ENCODE assay signal across 16 cellular contexts in genomic region chr2:98710709-98711108, GRCh38. TPM values are rescaled to one million over a fixed set of nuclear protein-coding genes. Genes with fewer than 3 reads are reported as not detected.
DNase-seq lines count a peak whose midpoint lies in the region; ATAC-seq, FAIRE-seq and TF ChIP-seq lines count a peak whose summit lies in the region.
"Had no signal": no experiment of that assay in that cellular context is flagged by ENCODE, and none has a peak within 500 bp of the region (broad histone marks: within the 10 kb centered on the region; RNA-seq: fewer than 3 reads in every experiment).

No MANE protein-coding gene starts in this region.

- TF ChIP-seq POLR2A in upper lobe of left lung (IDR thresholded peaks at IDR 0.05): no peak

- no peak overlapping the region for H3K4me2 ChIP-seq in Karpas-422 (ENCODE audit: low read depth, low read length, poor library complexity, severe bottlenecking)

- no peaks in the 10 kb centered on the region for H4K20me1 ChIP-seq in Karpas-422 (ENCODE audit: insufficient read depth, low read depth, low read length)

- no peak overlapping the region for H3K27ac ChIP-seq in Karpas-422 (ENCODE audit: low read length)
- peak overlapping the region; percentile 76 for H3K27ac ChIP-seq in neutrophil
- no peak overlapping the region for H3K27ac ChIP-seq in upper lobe of left lung
- H3K27ac ChIP-seq: Peyer's patch had no signal

- no peak for FAIRE-seq in HTR-8/SVneo (lab: Jason Lieb, UNC)
- FAIRE-seq: keratinocyte had no signal

- no peak for DNase-seq in activated T-cell treated with anti-CD3 and anti-CD28 coated beads, Interleukin-2, amount 50 U/mL, for 24 hours
- no peak for DNase-seq in activated T-cell treated with anti-CD3 and anti-CD28 coated beads for 4 hours
- DNase-seq in Karpas-422: peak; percentile 37
- no peak for DNase-seq in OCI-M2 (lab: John Stamatoyannopoulos, UW; ENCODE audit: unreplicated experiment)
- DNase-seq in HTR-8/SVneo (ENCODE audit: insufficient read length, low spot score): no peak
- DNase-seq in upper lobe of left lung: no peak
- DNase-seq: activated CD8-positive, alpha-beta memory T cell treated with anti-CD3 and anti-CD28 coated beads for 24 hours; H9; IMR-90; NCI-H187; NCI-H510A treated with DMSO at 0.1 percent for 48 hours; Peyer's patch had no signal

- H3K27ac Mint-ChIP-seq in activated T-cell treated with anti-CD3 and anti-CD28 coated beads, Interleukin-2, amount 50 U/mL, for 24 hours: peak overlapping the region; percentile 72
- H3K27ac Mint-ChIP-seq in activated T-helper 17 cell treated with anti-CD3 and anti-CD28 coated beads, Interleukin-2, amount 50 U/mL, for 72 hours: peak overlapping the region; percentile 61
- H3K27ac Mint-ChIP-seq: H9, mesothelial cell of epicardium had no signal

- no peaks in the 10 kb centered on the region for H3K9me3 Mint-ChIP-seq in activated T-cell treated with anti-CD3 and anti-CD28 coated beads, Interleukin-2, amount 50 U/mL, for 24 hours
- no peaks in the 10 kb centered on the region for H3K9me3 Mint-ChIP-seq in activated T-helper 17 cell treated with anti-CD3 and anti-CD28 coated beads, Interleukin-2, amount 50 U/mL, for 72 hours
- H3K9me3 Mint-ChIP-seq: H9, mesothelial cell of epicardium had no signal

- H3K9me3 ChIP-seq in Karpas-422 (ENCODE audit: low read length): no peaks in the 10 kb centered on the region
- no peaks in the 10 kb centered on the region for H3K9me3 ChIP-seq in neutrophil
- no peaks in the 10 kb centered on the region for H3K9me3 ChIP-seq in upper lobe of left lung
- H3K9me3 ChIP-seq: Peyer's patch had no signal

- no peaks in the 10 kb centered on the region for H3K27me3 ChIP-seq in Karpas-422 (ENCODE audit: low read length)
- no peaks in the 10 kb centered on the region for H3K27me3 ChIP-seq in neutrophil
- no peaks in the 10 kb centered on the region for H3K27me3 ChIP-seq in upper lobe of left lung
- H3K27me3 ChIP-seq: Peyer's patch had no signal

- H3K4me3 Mint-ChIP-seq in activated T-cell treated with anti-CD3 and anti-CD28 coated beads, Interleukin-2, amount 50 U/mL, for 24 hours: peak overlapping the region; percentile 57
- H3K4me3 Mint-ChIP-seq in activated T-helper 17 cell treated with anti-CD3 and anti-CD28 coated beads, Interleukin-2, amount 50 U/mL, for 72 hours: peak overlapping the region; percentile 75
- H3K4me3 Mint-ChIP-seq: H9, mesothelial cell of epicardium had no signal

- no peak for ATAC-seq in activated T-helper 17 cell treated with anti-CD3 and anti-CD28 coated beads, Interleukin-2, amount 50 U/mL, for 72 hours (replicated peaks)
- no peak for ATAC-seq in upper lobe of left lung (ENCODE audit: low FRiP score in 2 of 2)

- H3K36me3 ChIP-seq in Karpas-422 (ENCODE audit: insufficient read depth, low read length) (no peaks in the 10 kb centered on the region), neutrophil (no peaks in the 10 kb centered on the region), upper lobe of left lung (no peaks in the 10 kb centered on the region)
- H3K36me3 ChIP-seq: Peyer's patch had no signal

- H2AFZ ChIP-seq in Karpas-422 (ENCODE audit: low read length): no peak overlapping the region

- H3K4me1 ChIP-seq in Karpas-422 (ENCODE audit: low read length) (peaks cover 5% of the 10 kb centered on the region; the same call in 1 of the 2 replicates), neutrophil (ENCODE audit: control insufficient read depth in 1 of 2, insufficient read depth in 1 of 2, low read depth in 1 of 2, low read length in 1 of 2) (peaks cover 18 to 26% of the 10 kb centered on the region in 2 experiments), upper lobe of left lung (peaks cover 3 to 34% (median 21%) of the 10 kb centered on the region in 4 donors)

- H3K9me2 ChIP-seq in Karpas-422 (replicated peaks; ENCODE audit: insufficient read depth, low read length): no peaks in the 10 kb centered on the region

- no peaks in the 10 kb centered on the region for H3K27me3 Mint-ChIP-seq in activated T-cell treated with anti-CD3 and anti-CD28 coated beads, Interleukin-2, amount 50 U/mL, for 24 hours
- no peaks in the 10 kb centered on the region for H3K27me3 Mint-ChIP-seq in activated T-helper 17 cell treated with anti-CD3 and anti-CD28 coated beads, Interleukin-2, amount 50 U/mL, for 72 hours

- no peak overlapping the region for H3K4me3 ChIP-seq in Karpas-422 (ENCODE audit: low read length)
- peak overlapping the region; percentile 31 to 50 for H3K4me3 ChIP-seq in neutrophil (ENCODE audit: low read depth in 1 of 2, low read length in 1 of 2)
- no peak overlapping the region for H3K4me3 ChIP-seq in upper lobe of left lung
- H3K4me3 ChIP-seq: Peyer's patch had no signal

- peaks cover 2% of the 10 kb centered on the region for H3K36me3 Mint-ChIP-seq in activated T-cell treated with anti-CD3 and anti-CD28 coated beads, Interleukin-2, amount 50 U/mL, for 24 hours (ENCODE audit: low read depth)
- H3K36me3 Mint-ChIP-seq in activated T-helper 17 cell treated with anti-CD3 and anti-CD28 coated beads, Interleukin-2, amount 50 U/mL, for 72 hours (ENCODE audit: low read depth): peaks cover 46% of the 10 kb centered on the region
- H3K36me3 Mint-ChIP-seq: mesothelial cell of epicardium had no signal

- 55 to 57% methylated on average over 4 of the region's 4 CpGs for WGBS in upper lobe of left lung, 2 donors

- H3K4me1 Mint-ChIP-seq in activated T-cell treated with anti-CD3 and anti-CD28 coated beads, Interleukin-2, amount 50 U/mL, for 24 hours (ENCODE audit: low read depth): peaks cover 86% of the 10 kb centered on the region
- peaks cover 56% of the 10 kb centered on the region for H3K4me1 Mint-ChIP-seq in activated T-helper 17 cell treated with anti-CD3 and anti-CD28 coated beads, Interleukin-2, amount 50 U/mL, for 72 hours
- H3K4me1 Mint-ChIP-seq: H9, mesothelial cell of epicardium had no signal

- TF ChIP-seq EP300 in upper lobe of left lung (IDR thresholded peaks at IDR 0.05): no peak

- TF ChIP-seq CTCF in neutrophil (IDR thresholded peaks at IDR 0.05) (no peak), upper lobe of left lung (IDR thresholded peaks at IDR 0.05) (no peak)

- H3K9ac ChIP-seq in Karpas-422 (ENCODE audit: low read length): no peak overlapping the region

- H3K79me2 ChIP-seq in Karpas-422 (ENCODE audit: low read length): no peaks in the 10 kb centered on the region

RNA-seq across cellular contexts. Expression of gene MGAT4A, which starts 20.2 kb away (rescaled TPM):
- total RNA-seq in Karpas-422 (2014; rRNA removed; shearing (Covaris generic); ENCODE audit: low replicate concordance): 0.15 and 0.43 TPM in 2 replicates
- total RNA-seq in activated T-helper 17 cell treated with anti-CD3 and anti-CD28 coated beads, Interleukin-2, amount 50 U/mL, for 72 hours: 10 to 100 TPM; 79.7 to 99.0 TPM
- 10 to 100 TPM; 28.4 to 69.6 (median 53.6) TPM for total RNA-seq in upper lobe of left lung

Comparison
In these comparisons a context has a peak if more than half of its experiments do, and no peak if none do; other contexts are left out.
1. H3K4me3 ChIP-seq: peak in neutrophil (2 of 2); none in Karpas-422 (single experiment) and upper lobe of left lung (0 of 4).
2. RNA of gene MGAT4A, which starts 20.2 kb away (total RNA-seq): 79.7 to 99.0 TPM in activated T-helper 17 cell treated with anti-CD3 and anti-CD28 coated beads, Interleukin-2, amount 50 U/mL, for 72 hours and 28.4 to 69.6 TPM in upper lobe of left lung; 0.15 to 0.43 TPM in Karpas-422; every median in the first group is over 10 times any median in the second.